Comparison of ENCODE assay signal across 11 cellular contexts in genomic region chr3:41710646-41711388, GRCh38.
DNase-seq lines count a peak whose midpoint lies in the region; ATAC-seq and TF ChIP-seq lines count a peak whose summit lies in the region.
"Had no signal": no experiment of that assay in that cellular context is flagged by ENCODE, and none has a peak within 500 bp of the region (broad histone marks: within the 10 kb centered on the region; RNA-seq: fewer than 3 reads in every experiment).

No MANE protein-coding gene starts in this region.

- 89 to 92% (median 92%) methylated on average over 8 of the region's 8 CpGs for WGBS in psoas muscle, 3 donors

- H3K4me1 ChIP-seq in RWPE2 (ENCODE audit: insufficient read depth, poor library complexity, severe bottlenecking): no peaks in the 10 kb centered on the region
- H3K4me1 ChIP-seq in psoas muscle: no peaks in the 10 kb centered on the region

- no peaks in the 10 kb centered on the region for H3K27me3 ChIP-seq in RWPE2 (ENCODE audit: insufficient read depth, poor library complexity, severe bottlenecking)
- no peaks in the 10 kb centered on the region for H3K27me3 ChIP-seq in psoas muscle (ENCODE audit: insufficient read depth in 3 of 3, low read length in 2 of 3)

- TF ChIP-seq CTCF in RWPE2 (IDR thresholded peaks at IDR 0.05; ENCODE audit: poor library complexity, severe bottlenecking) (no peak), fibroblast of pulmonary artery (IDR thresholded peaks at IDR 0.05; ENCODE audit: low read length, missing control alignments) (no peak), psoas muscle (IDR thresholded peaks at IDR 0.05) (no peak)

- DNase-seq in GM04504 (ENCODE audit: low read depth) (peak; percentile 59), RWPE2 (ENCODE audit: low spot score) (no peak), fibroblast of pulmonary artery (ENCODE audit: low read depth) (peak; percentile 66), psoas muscle (peak in 1 of 2 donors; percentile 51), NOMO-1 treated with dmso at 0.1 percent for 144 hours (lab: John Stamatoyannopoulos, UW; ENCODE audit: unreplicated experiment) (no peak)
- DNase-seq in stimulated activated CD4-positive, alpha-beta T cell treated with anti-CD3 and anti-CD28 coated beads, Interleukin-4, amount 100 ng/mL, for 4 hours: no peak
- DNase-seq: central memory CD4-positive, alpha-beta T cell; hypothalamus; NCI-H524 had no signal

- peak; percentile 46; the same call in 1 of the 3 replicates for ATAC-seq in RWPE2 (ENCODE audit: low read depth)
- ATAC-seq in psoas muscle: peak in 3 of 4 donors; percentile 27 to 69 (median 42)
- no peak for ATAC-seq in HG03108 (IDR thresholded peaks at IDR 0.05; ENCODE audit: unreplicated experiment)
- ATAC-seq in HG02938 (IDR thresholded peaks at IDR 0.05; ENCODE audit: unreplicated experiment): no peak

- H3K27ac ChIP-seq in RWPE2 (ENCODE audit: poor library complexity, severe bottlenecking) (no peak overlapping the region), psoas muscle (no peak overlapping the region)

- H3K4me3 ChIP-seq in RWPE2 (ENCODE audit: severe bottlenecking) (no peak overlapping the region), fibroblast of pulmonary artery (replicated peaks; ENCODE audit: low read depth, low read length) (no peak overlapping the region), psoas muscle (no peak overlapping the region)

- H3K9me3 ChIP-seq in RWPE2 (ENCODE audit: severe bottlenecking) (no peaks in the 10 kb centered on the region), psoas muscle (no peaks in the 10 kb centered on the region)

- no peaks in the 10 kb centered on the region for H3K36me3 ChIP-seq in RWPE2 (ENCODE audit: low read depth)
- H3K36me3 ChIP-seq in psoas muscle (ENCODE audit: insufficient read depth in 1 of 2, low read depth in 1 of 2): no peaks in the 10 kb centered on the region

- intact Hi-C loops in psoas muscle (cut with DNase I): no loop called here

Comparison
In these comparisons a context has a peak if more than half of its experiments do, and no peak if none do; other contexts are left out.
1. DNase-seq: peak in GM04504 (single experiment) and fibroblast of pulmonary artery (single experiment); none in RWPE2 (single experiment), stimulated activated CD4-positive, alpha-beta T cell treated with anti-CD3 and anti-CD28 coated beads, Interleukin-4, amount 100 ng/mL, for 4 hours (0 of 2) and NOMO-1 treated with dmso at 0.1 percent for 144 hours (single experiment).
2. ATAC-seq: peak in RWPE2 (single experiment) and psoas muscle (3 of 4); none in HG03108 (single experiment) and HG02938 (single experiment).